7 cellular contexts compared by ENCODE assay signal in the genomic region with DNA sequence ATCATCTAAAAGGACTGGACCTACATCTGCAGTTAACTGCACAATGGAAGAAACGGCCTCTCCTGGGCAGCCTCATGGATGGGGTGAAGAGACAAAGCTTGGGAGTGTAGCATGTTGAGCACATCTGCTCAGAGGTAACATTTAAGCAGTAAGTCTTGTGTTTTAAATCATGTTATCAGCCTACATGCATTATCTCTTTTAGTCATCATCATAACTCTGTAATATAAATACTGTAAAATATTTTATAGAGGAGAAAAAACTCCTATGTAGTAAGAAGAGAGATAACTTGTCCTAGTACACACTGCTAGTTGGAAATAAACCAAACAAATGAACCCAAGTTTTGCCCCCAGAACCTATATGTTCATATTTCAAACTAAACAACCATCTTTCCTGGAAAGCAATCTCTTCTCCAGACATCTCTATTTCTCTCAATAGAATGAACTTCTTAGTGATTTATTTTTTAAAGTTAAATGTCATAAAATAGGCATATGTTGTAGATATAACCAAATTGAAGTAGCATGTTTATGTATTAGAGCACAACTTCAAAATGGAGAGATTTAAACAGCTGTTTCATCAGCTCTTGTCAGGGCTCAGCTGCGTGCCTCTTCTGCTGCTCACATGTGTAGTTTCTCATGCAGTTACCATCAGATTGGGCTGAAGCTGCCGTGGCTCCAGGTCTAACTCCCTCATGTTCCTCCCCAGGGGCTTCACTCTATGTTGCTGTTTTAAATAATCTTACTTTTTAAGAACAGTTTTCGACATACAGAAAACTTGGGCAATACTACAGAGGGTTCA.
"Had no signal": no experiment of that assay in that cellular context is flagged by ENCODE, and none has a peak within 500 bp of the region (broad histone marks: within the 10 kb centered on the region; RNA-seq: fewer than 3 reads in every experiment).

No MANE protein-coding gene starts in this region.

- H3K9me3 ChIP-seq: HAP-1 had no signal

- H3K4me1 ChIP-seq: HAP-1 had no signal

- ATAC-seq: HCT116 had no signal

- H3K36me3 ChIP-seq: HAP-1 had no signal

- DNase-seq: GOT3, H7, HFFc6, KBM-7 had no signal

- H3K4me3 ChIP-seq: HAP-1 had no signal

- FAIRE-seq: HTR-8/SVneo had no signal
